ENCODE assay signal across 1 cellular context in genomic region chr19:53553159-53553558, GRCh38.
TF ChIP-seq lines count a peak whose summit lies in the region.

No MANE protein-coding gene starts in this region.

TF ChIP-seq in GM23338, 12 proteins besides CTCF, POLR2A, EP300 and RAD21 (continued from another document):
- TF ChIP-seq REST (IDR thresholded peaks at IDR 0.05; ENCODE audit: unreplicated experiment), result no peak
- TF ChIP-seq NANOG (IDR thresholded peaks at IDR 0.05; ENCODE audit: borderline replicate concordance), result no peak
- no peak for TF ChIP-seq ZNF114 (CRISPR knock-in tag; IDR thresholded peaks at IDR 0.05)
- TF ChIP-seq ZNF462 (CRISPR knock-in tag; IDR thresholded peaks at IDR 0.05), result no peak
- TF ChIP-seq POLR2AphosphoS5 (IDR thresholded peaks at IDR 0.05; ENCODE audit: low read depth), result no peak
- TF ChIP-seq STAT1 (IDR thresholded peaks at IDR 0.05; ENCODE audit: unreplicated experiment), result no peak
- TF ChIP-seq ETS1 (IDR thresholded peaks at IDR 0.05), result no peak
